ENCODE assay signal across 8 cellular contexts in genomic region chr19:49579947-49580263, GRCh38. TPM values are rescaled to one million over a fixed set of nuclear protein-coding genes. Genes with fewer than 3 reads are reported as not detected.
A peak's percentile ranks its signal among the peaks of the same experiment; 100 is the strongest.
DNase-seq lines count a peak whose midpoint lies in the region; ATAC-seq and TF ChIP-seq lines count a peak whose summit lies in the region.

No MANE protein-coding gene starts in this region.

- DNase-seq in BE2C = no peak
- no peak for DNase-seq in cardiac fibroblast (ENCODE audit: low read depth in 2 of 2)
- DNase-seq in NCI-H2171 treated with DMSO at 0.1 percent for 48 hours (lab: John Stamatoyannopoulos, UW) = no peak
- no peak for DNase-seq in GM19238 (ENCODE audit: insufficient read length, low spot score)

- TF ChIP-seq CTCF in BE2C (IDR thresholded peaks at IDR 0.05; ENCODE audit: low read depth, low read length) = no peak
- TF ChIP-seq CTCF in cardiac fibroblast (IDR thresholded peaks at IDR 0.05; ENCODE audit: low read depth, low read length) = no peak

- H3K27me3 ChIP-seq in BE2C (no peaks in the 10 kb centered on the region), mucosa of stomach (ENCODE audit: control insufficient read depth, insufficient read depth, low read length) (no peaks in the 10 kb centered on the region)

- ATAC-seq in HG03432 (IDR thresholded peaks at IDR 0.05; ENCODE audit: unreplicated experiment) (peak; percentile 5), HG03135 (IDR thresholded peaks at IDR 0.05; ENCODE audit: unreplicated experiment) (no peak), GM19035 (IDR thresholded peaks at IDR 0.05; ENCODE audit: unreplicated experiment) (no peak)

- peak overlapping the region; percentile 72 for H3K9ac ChIP-seq in mucosa of stomach (ENCODE audit: low read length)

- H3K36me3 ChIP-seq in BE2C (peaks cover 14% of the 10 kb centered on the region), mucosa of stomach (ENCODE audit: control insufficient read depth, insufficient read depth, low read length) (no peaks in the 10 kb centered on the region)

- H3K4me3 ChIP-seq in BE2C (ENCODE audit: low read depth, low read length) (peak overlapping the region; percentile 78), cardiac fibroblast (replicated peaks in 1 of 2; ENCODE audit: low read depth in 2 of 2, low read length in 2 of 2) (peak overlapping the region; percentile 73 to 89), mucosa of stomach (ENCODE audit: low read length) (peak overlapping the region; percentile 51)

- H3K4me1 ChIP-seq in BE2C = no peaks in the 10 kb centered on the region
- H3K4me1 ChIP-seq in mucosa of stomach (ENCODE audit: control insufficient read depth, insufficient read depth, low read length) = peaks cover 17% of the 10 kb centered on the region

- H3K9me3 ChIP-seq in BE2C (no peaks in the 10 kb centered on the region), mucosa of stomach (ENCODE audit: control insufficient read depth, low read length) (no peaks in the 10 kb centered on the region)

RNA-seq across cellular contexts. Expression of gene NOSIP, which starts 0.5 kb away (rescaled TPM):
- 164 TPM for polyA plus RNA-seq in BE2C (2012; ENCODE audit: insufficient read depth, insufficient read length, low read depth)

RNA-seq across cellular contexts. Expression of gene PRRG2, which starts 1.2 kb away (rescaled TPM):
- polyA plus RNA-seq in BE2C (2012; ENCODE audit: insufficient read depth, insufficient read length, low read depth) = not detected

RNA-seq across cellular contexts. Expression of gene PRR12, which starts 11.1 kb away (rescaled TPM):
- 34.3 TPM for polyA plus RNA-seq in BE2C (2012; ENCODE audit: insufficient read depth, insufficient read length, low read depth)

RNA-seq across cellular contexts. Expression of gene RCN3, which starts 52.1 kb away (rescaled TPM):
- polyA plus RNA-seq in BE2C (2012; ENCODE audit: insufficient read depth, insufficient read length, low read depth) = 7.2 TPM
